In genomic region chr3:141370065-141370533, GRCh38 we compare ENCODE assay signal across 8 cellular contexts. TPM values are rescaled to one million over a fixed set of nuclear protein-coding genes. Genes with fewer than 3 reads are reported as not detected.
DNase-seq lines count a peak whose midpoint lies in the region; ATAC-seq, FAIRE-seq and TF ChIP-seq lines count a peak whose summit lies in the region.

No MANE protein-coding gene starts in this region.

- no peak overlapping the region for H3K9ac ChIP-seq in H1 (replicated peaks in 1 of 4; ENCODE audit: extremely low read depth in 1 of 4, low read depth in 3 of 4, low read length in 3 of 4)

- no peak overlapping the region for H3K4me3 ChIP-seq in H1 (ENCODE audit: extremely low read depth in 1 of 4, insufficient read depth in 2 of 4, low read depth in 3 of 4, low read length in 4 of 4)
- H3K4me3 ChIP-seq in mucosa of descending colon, result no peak overlapping the region

- no peak overlapping the region for H2BK20ac ChIP-seq in H1 (ENCODE audit: low read length)

- H3K4me1 ChIP-seq in H1 (replicated peaks in 1 of 4; ENCODE audit: control insufficient read depth in 3 of 4, insufficient read depth in 4 of 4, low read length in 3 of 4), result peaks cover 2 to 13% (median 8%) of the 10 kb centered on the region in 4 experiments
- H3K4me1 ChIP-seq in mucosa of descending colon (ENCODE audit: low read depth), result peaks cover 32% of the 10 kb centered on the region

- intact Hi-C loops in mucosa of descending colon (cut with DNase I, micrococcal nuclease), result no loop called here

- no peak overlapping the region for H2AFZ ChIP-seq in H1 (ENCODE audit: low read length)

- H3K9me3 ChIP-seq in H1 (ENCODE audit: insufficient read depth in 2 of 2, low read depth in 1 of 2, low read length in 1 of 2) (no peaks in the 10 kb centered on the region), mucosa of descending colon (no peaks in the 10 kb centered on the region)

- TF ChIP-seq CTCF in H1 (IDR thresholded peaks at IDR 0.05; ENCODE audit: control extremely low read depth in 1 of 3, insufficient read depth in 1 of 3, low read depth in 1 of 3, low read length in 3 of 3) (peak; percentile 5 to 50 (median 35)), mucosa of descending colon (IDR thresholded peaks at IDR 0.05) (peak; percentile 8)

- peak in 8 of 14 donors; percentile 28 to 60 (median 46) for DNase-seq in C1 segment of cervical spinal cord (lab: John Stamatoyannopoulos, UW)
- DNase-seq in NCI-H526 (lab: John Stamatoyannopoulos, UW), result peak; percentile 81 to 84
- DNase-seq in activated CD4-positive, alpha-beta T cell treated with anti-CD3 and anti-CD28 coated beads, Interleukin-2, amount 50 U/mL, for 4 hours, result peak; percentile 24 to 39
- no peak for DNase-seq in H1 (ENCODE audit: low read depth in 1 of 2, low spot score in 2 of 2)
- peak in 1 of 3 donors; percentile 66 for DNase-seq in mucosa of descending colon
- DNase-seq in stimulated activated naive CD4-positive, alpha-beta T cell (lab: John Stamatoyannopoulos, UW), result peak; percentile 21 to 83 (median 68)

- peak; percentile 21 to 46; a peak in 2 of 4 replicates for TF ChIP-seq RAD21 in H1 (IDR thresholded peaks at IDR 0.05 in 1 of 2, conservative IDR thresholded peaks at IDR 0.05 in 1 of 2; ENCODE audit: low read depth in 2 of 2, low read length in 2 of 2)

- WGBS in H1 (ENCODE audit: extremely low coverage in 1 of 2, insufficient coverage in 1 of 2, insufficient read length in 1 of 2, insufficient replicate concordance in 2 of 2, low coverage in 1 of 2, low lambda C conversion rate in 2 of 2, missing lambda C conversion rate in 1 of 2), 2 experiments, result 25% methylated on average over 2 of the region's 2 CpGs; no CpG with 5 or more reads in 1 of the 2 experiments

- no peaks in the 10 kb centered on the region for H3K23me2 ChIP-seq in H1 (ENCODE audit: low read depth, low read length)

- H3K36me3 ChIP-seq in H1 (ENCODE audit: control insufficient read depth in 2 of 4, insufficient read depth in 4 of 4, low read length in 3 of 4) (no peaks in the 10 kb centered on the region), mucosa of descending colon (ENCODE audit: low read depth) (no peaks in the 10 kb centered on the region)

- no peak overlapping the region for H2BK15ac ChIP-seq in H1 (ENCODE audit: low read length)

- no peak overlapping the region for H2BK120ac ChIP-seq in H1 (replicated peaks; ENCODE audit: low read depth, low read length)

- H4K8ac ChIP-seq in H1 (ENCODE audit: extremely low read depth, insufficient read depth, low read length), result no peak overlapping the region

- 0 out of 3 replicates have a peak, but pooled peaks of 1 of the 2 experiments have one; percentile 31 for TF ChIP-seq EP300 in H1 (IDR thresholded peaks at IDR 0.05; ENCODE audit: borderline replicate concordance in 1 of 2, low read depth in 2 of 2, low read length in 2 of 2)

- no peak overlapping the region for H3K23ac ChIP-seq in H1 (ENCODE audit: insufficient read length)

- no peaks in the 10 kb centered on the region for H3K27me3 ChIP-seq in H1 (replicated peaks in 1 of 4; ENCODE audit: control insufficient read depth in 3 of 4, extremely low read depth in 1 of 4, insufficient read depth in 3 of 4, low read length in 3 of 4)

- H3K27ac ChIP-seq in H1 (ENCODE audit: low read depth, low read length), result no peak overlapping the region

- no peak overlapping the region for H4K5ac ChIP-seq in H1 (ENCODE audit: insufficient read length, low read depth, low read length)

- CTCF ChIA-PET in H1 (lab: Charles Lee; ENCODE audit: partially characterized antibody), result interaction anchor here (0.6 to 4.5 kb wide), 16 partner anchors 9 to 314 kb away, joined by 3 to 31 read pairs (median 4); no protein-coding TSS in a partner anchor

- H2BK12ac ChIP-seq in H1 (ENCODE audit: low read depth, low read length), result no peak overlapping the region

- no peak overlapping the region for H3K4ac ChIP-seq in H1 (replicated peaks; ENCODE audit: insufficient read length, low read depth, low read length)

- peak; percentile 75 for FAIRE-seq in H1 (lab: Jason Lieb, UNC)

- H3K56ac ChIP-seq in H1 (replicated peaks; ENCODE audit: insufficient read length, low read depth, low read length), result no peak overlapping the region

- TF ChIP-seq POLR2A in H1 (IDR thresholded peaks at IDR 0.05; ENCODE audit: control extremely low read depth in 1 of 2, low read depth in 2 of 2, low read length in 2 of 2), result no peak

- no peak overlapping the region for H2AK5ac ChIP-seq in H1 (ENCODE audit: low read depth, low read length)

- no peak overlapping the region for H3K18ac ChIP-seq in H1 (ENCODE audit: extremely low read depth, low read length)

- no peak overlapping the region for H4K91ac ChIP-seq in H1 (replicated peaks; ENCODE audit: insufficient read length, low read length)

- H4K20me1 ChIP-seq in H1 (replicated peaks in 1 of 2; ENCODE audit: control insufficient read depth in 1 of 2, insufficient read depth in 2 of 2, low read length in 2 of 2), result no peaks in the 10 kb centered on the region

- no peak overlapping the region for H2BK5ac ChIP-seq in H1 (ENCODE audit: low read depth, low read length)

- H3K14ac ChIP-seq in H1 (ENCODE audit: insufficient read length), result no peak overlapping the region

- H3K79me1 ChIP-seq in H1 (ENCODE audit: low read depth, low read length), result no peaks in the 10 kb centered on the region

- H3K4me2 ChIP-seq in H1 (ENCODE audit: insufficient read depth in 1 of 2, low read depth in 2 of 2, low read length in 2 of 2), result no peak overlapping the region

- POLR2A ChIA-PET in H1 (lab: Charles Lee; ENCODE audit: partially characterized antibody), result interaction anchor here (1.6 kb wide), 1 partner anchor 20 kb away, joined by 4 read pairs; no protein-coding TSS in a partner anchor

- no peaks in the 10 kb centered on the region for H3K79me2 ChIP-seq in H1 (ENCODE audit: control insufficient read depth in 1 of 2, insufficient read depth in 2 of 2, low read length in 2 of 2)

- ATAC-seq in GM18907 (IDR thresholded peaks at IDR 0.05; ENCODE audit: unreplicated experiment) (peak; percentile 87), HG03108 (IDR thresholded peaks at IDR 0.05; ENCODE audit: unreplicated experiment) (peak; percentile 87), mucosa of descending colon (peak; percentile 56)

TF ChIP-seq in H1, 55 proteins besides CTCF, POLR2A, EP300 and RAD21:
- TF ChIP-seq SP1 (IDR thresholded peaks at IDR 0.05; ENCODE audit: low read depth, low read length) (peak; percentile 73; the same call in 1 of the 2 replicates), RFX5 (IDR thresholded peaks at IDR 0.05; ENCODE audit: borderline replicate concordance, low read depth, low read length) (no peak), YY1 (IDR thresholded peaks at IDR 0.05; ENCODE audit: low read depth, low read length) (peak; percentile 41; the same call in 1 of the 2 replicates), JUND (IDR thresholded peaks at IDR 0.05; ENCODE audit: low read length) (no peak), TAF1 (IDR thresholded peaks at IDR 0.05; ENCODE audit: low read depth, low read length) (no peak), USF2 (IDR thresholded peaks at IDR 0.05; ENCODE audit: low read length) (peak; percentile 96), RBBP5 (IDR thresholded peaks at IDR 0.05; ENCODE audit: borderline replicate concordance, low read depth, low read length) (no peak), SIN3A (conservative IDR thresholded peaks at IDR 0.05 in 1 of 2, IDR thresholded peaks at IDR 0.05 in 1 of 2; ENCODE audit: low read depth in 1 of 2, low read length in 2 of 2) (0 out of 4 replicates have a peak, but pooled peaks of 1 of the 2 experiments have one; percentile 47), KDM4A (IDR thresholded peaks at IDR 0.05; ENCODE audit: low read depth, low read length, severe bottlenecking) (no peak), ATF3 (IDR thresholded peaks at IDR 0.05; ENCODE audit: insufficient read depth, low read depth, low read length) (peak; percentile 93), SIX5 (IDR thresholded peaks at IDR 0.05; ENCODE audit: low read depth, low read length) (peak; percentile 87), CHD2 (IDR thresholded peaks at IDR 0.05; ENCODE audit: low read length) (0 out of 2 replicates have a peak, but pooled peaks have one; percentile 54), MAX (IDR thresholded peaks at IDR 0.05) (no peak), ASH2L (IDR thresholded peaks at IDR 0.05; ENCODE audit: low read length) (no peak), MAFK (IDR thresholded peaks at IDR 0.05; ENCODE audit: low read depth, low read length) (no peak), CEBPB (IDR thresholded peaks at IDR 0.05; ENCODE audit: low read depth, low read length) (no peak)
TF ChIP-seq in H1: peak in this region for 7.

RNA-seq across cellular contexts. Expression of gene ZBTB38, which starts 1.8 kb away (rescaled TPM):
- total RNA-seq in H1 (2021; fragmentation: NEBNext Ultra II Directional; extraction: Animal tissue kit (Norgen Biotek cat#: 25700)), result 9.8 and 10.5 TPM in 2 replicates
- polyA plus RNA-seq in H1 (2011; rRNA removed), result 3.8 and 4.4 TPM in 2 replicates
- 3.2 TPM for polyA plus RNA-seq in H1 (2011; cell fraction: cytosol; rRNA removed)
- polyA plus RNA-seq in H1 (2011; cell fraction: nucleus; rRNA removed), result 6.4 TPM
- 3.5 to 5.7 TPM (median 4.0 TPM) in 4 replicates for polyA plus RNA-seq in H1 (2012, experiment 1 of 2)
- 0.17 TPM for polyA plus RNA-seq in H1 (2012, experiment 2 of 2)
- 7.7 TPM for polyA plus RNA-seq in H1 (2013, experiment 1 of 2)
- 7.0 TPM for polyA plus RNA-seq in H1 (2013, experiment 2 of 2)
- polyA minus RNA-seq in H1 (2011; rRNA and poly(A)+ RNA removed), result 14.2 and 20.9 TPM in 2 replicates
- 9.7 TPM for polyA minus RNA-seq in H1 (2011; cell fraction: cytosol; rRNA and poly(A)+ RNA removed)
- polyA minus RNA-seq in H1 (2011; cell fraction: nucleus; rRNA and poly(A)+ RNA removed), result 25.4 TPM
- 100 to 1,000 TPM in 2 of 3 donors, 10 to 100 TPM in 1; 96.0 to 153 (median 144) TPM for total RNA-seq in mucosa of descending colon

Comparison
In these comparisons a context has a peak if more than half of its experiments do, and no peak if none do; other contexts are left out.
1. DNase-seq: peak in C1 segment of cervical spinal cord (8 of 14), NCI-H526 (2 of 2), activated CD4-positive, alpha-beta T cell treated with anti-CD3 and anti-CD28 coated beads, Interleukin-2, amount 50 U/mL, for 4 hours (2 of 2) and stimulated activated naive CD4-positive, alpha-beta T cell (6 of 6); none in H1 (0 of 2).
2. Peak in every context shown above with its lines, with median percentiles within 50 percentile points of each other: ATAC-seq.